In genomic region chr18:21599585-21600525, GRCh38 we compare ENCODE assay signal across 8 cellular contexts. TPM values are rescaled to one million over a fixed set of nuclear protein-coding genes. Genes with fewer than 3 reads are reported as not detected.
DNase-seq lines count a peak whose midpoint lies in the region; ATAC-seq and TF ChIP-seq lines count a peak whose summit lies in the region.

No MANE protein-coding gene starts in this region.

- H3K27me3 Mint-ChIP-seq in activated T-helper 1 cell treated with anti-CD3 and anti-CD28 coated beads, Interleukin-12 subunit alpha, Interleukin-12 subunit beta, Interleukin-2, Interleukin-4 antibody, amounts not matched to agents 30 ng/mL and 10 ng/mL and 1 ng/mL, durations not matched to agents 14 hours and 24 hours and 36 hours (ENCODE audit: insufficient read depth) = no peaks in the 10 kb centered on the region
- H3K27me3 Mint-ChIP-seq in nephron (ENCODE audit: low read depth) = no peaks in the 10 kb centered on the region

- H3K9me3 Mint-ChIP-seq in activated T-helper 1 cell treated with anti-CD3 and anti-CD28 coated beads, Interleukin-12 subunit alpha, Interleukin-12 subunit beta, Interleukin-2, Interleukin-4 antibody, amounts not matched to agents 30 ng/mL and 10 ng/mL and 1 ng/mL, durations not matched to agents 14 hours and 24 hours and 36 hours = no peaks in the 10 kb centered on the region
- H3K9me3 Mint-ChIP-seq in nephron = no peaks in the 10 kb centered on the region

- H3K4me3 ChIP-seq in fibroblast of pulmonary artery (replicated peaks; ENCODE audit: low read depth, low read length) = peak overlapping the region; percentile 99

- peak; percentile 52 for DNase-seq in AG08395 (ENCODE audit: low spot score)
- DNase-seq in GM10266 (ENCODE audit: extremely low spot score) = peak; percentile 66
- DNase-seq in NCI-H1048 (lab: John Stamatoyannopoulos, UW) = peak; percentile 27
- peak; percentile 10 for DNase-seq in activated T-helper 1 cell treated with anti-CD3 and anti-CD28 coated beads, Interleukin-12 subunit alpha, Interleukin-12 subunit beta, Interleukin-2, Interleukin-4 antibody, amounts not matched to agents 30 ng/mL and 10 ng/mL and 1 ng/mL, durations not matched to agents 14 hours and 24 hours and 36 hours (ENCODE audit: low spot score)
- DNase-seq in fibroblast of pulmonary artery (ENCODE audit: low read depth) = peak; percentile 7
- DNase-seq in GDM1 (lab: John Stamatoyannopoulos, UW) = no peak

- ATAC-seq in HG02571 (IDR thresholded peaks at IDR 0.05; ENCODE audit: unreplicated experiment) = peak; percentile 38

- peaks cover 17% of the 10 kb centered on the region for H3K4me1 Mint-ChIP-seq in activated T-helper 1 cell treated with anti-CD3 and anti-CD28 coated beads, Interleukin-12 subunit alpha, Interleukin-12 subunit beta, Interleukin-2, Interleukin-4 antibody, amounts not matched to agents 30 ng/mL and 10 ng/mL and 1 ng/mL, durations not matched to agents 14 hours and 24 hours and 36 hours (ENCODE audit: low read depth)
- H3K4me1 Mint-ChIP-seq in nephron = peaks cover 15% of the 10 kb centered on the region

- H3K4me3 Mint-ChIP-seq in activated T-helper 1 cell treated with anti-CD3 and anti-CD28 coated beads, Interleukin-12 subunit alpha, Interleukin-12 subunit beta, Interleukin-2, Interleukin-4 antibody, amounts not matched to agents 30 ng/mL and 10 ng/mL and 1 ng/mL, durations not matched to agents 14 hours and 24 hours and 36 hours = peak overlapping the region; percentile 94
- H3K4me3 Mint-ChIP-seq in nephron = peak overlapping the region; percentile 94 to 99 (median 95)

- no peaks in the 10 kb centered on the region for H3K36me3 Mint-ChIP-seq in activated T-helper 1 cell treated with anti-CD3 and anti-CD28 coated beads, Interleukin-12 subunit alpha, Interleukin-12 subunit beta, Interleukin-2, Interleukin-4 antibody, amounts not matched to agents 30 ng/mL and 10 ng/mL and 1 ng/mL, durations not matched to agents 14 hours and 24 hours and 36 hours (ENCODE audit: low read depth)
- H3K36me3 Mint-ChIP-seq in nephron (ENCODE audit: low read depth) = peaks cover 9% of the 10 kb centered on the region

- TF ChIP-seq CTCF in GM10266 (IDR thresholded peaks at IDR 0.05; ENCODE audit: control insufficient read depth, insufficient read depth, low read depth, missing control alignments) = no peak
- TF ChIP-seq CTCF in fibroblast of pulmonary artery (IDR thresholded peaks at IDR 0.05; ENCODE audit: low read length, missing control alignments) = no peak
- TF ChIP-seq CTCF in nephron (IDR thresholded peaks at IDR 0.05; ENCODE audit: unreplicated experiment in 3 of 3) = no peak

- intact Hi-C loops in activated T-helper 1 cell treated with anti-CD3 and anti-CD28 coated beads, Interleukin-12 subunit alpha, Interleukin-12 subunit beta, Interleukin-2, Interleukin-4 antibody, amounts not matched to agents 30 ng/mL and 10 ng/mL and 1 ng/mL, durations not matched to agents 14 hours and 24 hours and 36 hours (cut with micrococcal nuclease) = loop anchor here (1.0 to 10.0 kb wide), 8 partner anchors 12 to 1332 kb away; partner anchors contain the start of genes ABHD3, MIB1, RBBP8 and ROCK1

- peak overlapping the region; percentile 99 for H3K27ac Mint-ChIP-seq in activated T-helper 1 cell treated with anti-CD3 and anti-CD28 coated beads, Interleukin-12 subunit alpha, Interleukin-12 subunit beta, Interleukin-2, Interleukin-4 antibody, amounts not matched to agents 30 ng/mL and 10 ng/mL and 1 ng/mL, durations not matched to agents 14 hours and 24 hours and 36 hours
- H3K27ac Mint-ChIP-seq in nephron = peak overlapping the region; percentile 97 to 100 (median 99)

RNA-seq across cellular contexts. Expression of gene ESCO1, which starts 0.6 kb away (rescaled TPM):
- total RNA-seq in activated T-helper 1 cell treated with anti-CD3 and anti-CD28 coated beads, Interleukin-12 subunit alpha, Interleukin-12 subunit beta, Interleukin-2, Interleukin-4 antibody, amounts not matched to agents 30 ng/mL and 10 ng/mL and 1 ng/mL, durations not matched to agents 14 hours and 24 hours and 36 hours = 20.7 and 21.5 TPM in 2 replicates

RNA-seq across cellular contexts. Expression of gene SNRPD1, which starts 12.3 kb away (rescaled TPM):
- 170 and 173 TPM in 2 replicates for total RNA-seq in activated T-helper 1 cell treated with anti-CD3 and anti-CD28 coated beads, Interleukin-12 subunit alpha, Interleukin-12 subunit beta, Interleukin-2, Interleukin-4 antibody, amounts not matched to agents 30 ng/mL and 10 ng/mL and 1 ng/mL, durations not matched to agents 14 hours and 24 hours and 36 hours
